ENCODE assay signal across 13 cellular contexts in genomic region chr2:217402622-217403383, GRCh38.
DNase-seq lines count a peak whose midpoint lies in the region; FAIRE-seq and TF ChIP-seq lines count a peak whose summit lies in the region.
"Had no signal": no experiment of that assay in that cellular context is flagged by ENCODE, and none has a peak within 500 bp of the region (broad histone marks: within the 10 kb centered on the region; RNA-seq: fewer than 3 reads in every experiment).

No MANE protein-coding gene starts in this region.

- H3K36me3 Mint-ChIP-seq in immature natural killer cell: peaks cover 0 to 4% (median 0%) of the 10 kb centered on the region in 3 donors
- no peaks in the 10 kb centered on the region for H3K36me3 Mint-ChIP-seq in activated T-helper 1 cell treated with anti-CD3 and anti-CD28 coated beads, Interleukin-12 subunit alpha, Interleukin-12 subunit beta, Interleukin-2, Interleukin-4 antibody, amounts not matched to agents 30 ng/mL and 10 ng/mL and 1 ng/mL, durations not matched to agents 14 hours and 24 hours and 36 hours (ENCODE audit: low read depth)

- peaks cover 11 to 12% of the 10 kb centered on the region in 2 donors for H3K4me1 Mint-ChIP-seq in immature natural killer cell
- peaks cover 5% of the 10 kb centered on the region for H3K4me1 Mint-ChIP-seq in activated T-helper 1 cell treated with anti-CD3 and anti-CD28 coated beads, Interleukin-12 subunit alpha, Interleukin-12 subunit beta, Interleukin-2, Interleukin-4 antibody, amounts not matched to agents 30 ng/mL and 10 ng/mL and 1 ng/mL, durations not matched to agents 14 hours and 24 hours and 36 hours (ENCODE audit: low read depth)

- FAIRE-seq in GM12891 (lab: Jason Lieb, UNC): no peak
- FAIRE-seq: frontal cortex had no signal

- no peak for TF ChIP-seq EP300 in transverse colon (IDR thresholded peaks at IDR 0.05; ENCODE audit: low read depth)

- H3K4me1 ChIP-seq in transverse colon: peaks cover 0 to 7% (median 5%) of the 10 kb centered on the region in 4 donors
- H3K4me1 ChIP-seq: body of pancreas, upper lobe of right lung had no signal

- TF ChIP-seq CTCF in transverse colon (IDR thresholded peaks at IDR 0.05): no peak

- peaks cover 0 to 2% (median 0%) of the 10 kb centered on the region in 6 donors for H3K9me3 Mint-ChIP-seq in immature natural killer cell
- no peaks in the 10 kb centered on the region for H3K9me3 Mint-ChIP-seq in activated T-helper 1 cell treated with anti-CD3 and anti-CD28 coated beads, Interleukin-12 subunit alpha, Interleukin-12 subunit beta, Interleukin-2, Interleukin-4 antibody, amounts not matched to agents 30 ng/mL and 10 ng/mL and 1 ng/mL, durations not matched to agents 14 hours and 24 hours and 36 hours

- H3K27ac Mint-ChIP-seq in immature natural killer cell: no peak overlapping the region
- H3K27ac Mint-ChIP-seq in activated T-helper 1 cell treated with anti-CD3 and anti-CD28 coated beads, Interleukin-12 subunit alpha, Interleukin-12 subunit beta, Interleukin-2, Interleukin-4 antibody, amounts not matched to agents 30 ng/mL and 10 ng/mL and 1 ng/mL, durations not matched to agents 14 hours and 24 hours and 36 hours: no peak overlapping the region

- TF ChIP-seq POLR2A in transverse colon (IDR thresholded peaks at IDR 0.05): no peak
- no peak for TF ChIP-seq POLR2A in GM12891 (IDR thresholded peaks at IDR 0.05; ENCODE audit: low read depth, low read length)

- 35% methylated on average over 7 of the region's 7 CpGs for WGBS in transverse colon (ENCODE audit: low coverage in 1 of 2), 2 donors

- no peaks in the 10 kb centered on the region for H3K9me3 ChIP-seq in transverse colon
- H3K9me3 ChIP-seq: body of pancreas, mucosa of descending colon, upper lobe of right lung had no signal

- DNase-seq in NCI-H446 treated with DMSO at 0.1 percent for 48 hours (lab: John Stamatoyannopoulos, UW) (peak; percentile 27), NCI-H446 (lab: John Stamatoyannopoulos, UW) (no peak), amniotic epithelial cell (ENCODE audit: low read depth) (peak; percentile 53), kidney tubule cell (ENCODE audit: low spot score) (peak; percentile 50), transverse colon (peak; percentile 15), GM12891 (ENCODE audit: insufficient read length, low spot score) (no peak), immature natural killer cell (no peak)
- DNase-seq in activated T-helper 1 cell treated with anti-CD3 and anti-CD28 coated beads, Interleukin-12 subunit alpha, Interleukin-12 subunit beta, Interleukin-2, Interleukin-4 antibody, amounts not matched to agents 30 ng/mL and 10 ng/mL and 1 ng/mL, durations not matched to agents 14 hours and 24 hours and 36 hours (ENCODE audit: low spot score): no peak
- DNase-seq: activated CD4-positive, alpha-beta T cell treated with anti-CD3 and anti-CD28 coated beads for 4 hours; mucosa of descending colon; upper lobe of right lung had no signal

- peaks cover 0 to 4% (median 4%) of the 10 kb centered on the region in 3 donors for H3K27me3 Mint-ChIP-seq in immature natural killer cell (ENCODE audit: low read depth in 3 of 3)
- H3K27me3 Mint-ChIP-seq in activated T-helper 1 cell treated with anti-CD3 and anti-CD28 coated beads, Interleukin-12 subunit alpha, Interleukin-12 subunit beta, Interleukin-2, Interleukin-4 antibody, amounts not matched to agents 30 ng/mL and 10 ng/mL and 1 ng/mL, durations not matched to agents 14 hours and 24 hours and 36 hours (ENCODE audit: insufficient read depth): peaks cover 2% of the 10 kb centered on the region

- H3K27ac ChIP-seq in transverse colon: peak overlapping the region; percentile 47 to 84 (median 72)
- H3K27ac ChIP-seq: body of pancreas, upper lobe of right lung had no signal

- no peaks in the 10 kb centered on the region for H3K36me3 ChIP-seq in transverse colon
- H3K36me3 ChIP-seq: upper lobe of right lung had no signal

- intact Hi-C loops in transverse colon (cut with DNase I; ENCODE audit: low total_unique reads): no loop called here
- intact Hi-C loops in activated T-helper 1 cell treated with anti-CD3 and anti-CD28 coated beads, Interleukin-12 subunit alpha, Interleukin-12 subunit beta, Interleukin-2, Interleukin-4 antibody, amounts not matched to agents 30 ng/mL and 10 ng/mL and 1 ng/mL, durations not matched to agents 14 hours and 24 hours and 36 hours (cut with micrococcal nuclease): no loop called here

- H3K27me3 ChIP-seq in transverse colon: no peaks in the 10 kb centered on the region
- H3K27me3 ChIP-seq: body of pancreas, upper lobe of right lung had no signal

- no peak overlapping the region for H3K4me3 Mint-ChIP-seq in immature natural killer cell
- no peak overlapping the region for H3K4me3 Mint-ChIP-seq in activated T-helper 1 cell treated with anti-CD3 and anti-CD28 coated beads, Interleukin-12 subunit alpha, Interleukin-12 subunit beta, Interleukin-2, Interleukin-4 antibody, amounts not matched to agents 30 ng/mL and 10 ng/mL and 1 ng/mL, durations not matched to agents 14 hours and 24 hours and 36 hours

- H3K4me3 ChIP-seq in transverse colon: no peak overlapping the region
- H3K4me3 ChIP-seq: body of pancreas, mucosa of descending colon, upper lobe of right lung had no signal

- in situ Hi-C loops in transverse colon (cut with MboI; ENCODE audit: low pct_ligation_motif_present in 1 of 4, low pct_unique_long_range_greater_than_20kb in 1 of 4, low sequenced_read_pairs in 3 of 4): loop anchor here in 1 of 4 donors (25.0 kb wide), 1 partner anchor 716 kb away; the partner anchor contains the start of gene IGFBP5

TF ChIP-seq in GM12891, 5 proteins besides CTCF, POLR2A, EP300 and RAD21:
- no peak for TF ChIP-seq POLR2AphosphoS5 (IDR thresholded peaks at IDR 0.05; ENCODE audit: low read depth, low read length)

Comparison
In these comparisons a context has a peak if more than half of its experiments do, and no peak if none do; other contexts are left out.
1. DNase-seq: peak in NCI-H446 treated with DMSO at 0.1 percent for 48 hours (single experiment), amniotic epithelial cell (single experiment), kidney tubule cell (single experiment) and transverse colon (single experiment); none in NCI-H446 (0 of 2), GM12891 (single experiment), immature natural killer cell (0 of 3) and activated T-helper 1 cell treated with anti-CD3 and anti-CD28 coated beads, Interleukin-12 subunit alpha, Interleukin-12 subunit beta, Interleukin-2, Interleukin-4 antibody, amounts not matched to agents 30 ng/mL and 10 ng/mL and 1 ng/mL, durations not matched to agents 14 hours and 24 hours and 36 hours (single experiment).